8 cellular contexts compared by ENCODE assay signal in genomic region chr19:48635966-48636858, GRCh38. TPM values are rescaled to one million over a fixed set of nuclear protein-coding genes. Genes with fewer than 3 reads are reported as not detected.
A peak's percentile ranks its signal among the peaks of the same experiment; 100 is the strongest.
DNase-seq lines count a peak whose midpoint lies in the region; ATAC-seq, FAIRE-seq and TF ChIP-seq lines count a peak whose summit lies in the region.

No MANE protein-coding gene starts in this region.

- no peak for TF ChIP-seq EP300 in stomach (IDR thresholded peaks at IDR 0.05)

- FAIRE-seq in kidney (lab: Jason Lieb, UNC): no peak

- in situ Hi-C loops in brain microvascular endothelial cell (cut with HindIII; ENCODE audit: low pct_ligation_motif_present, low sequenced_read_pairs): no loop called here

- no peak for ATAC-seq in HG03432 (IDR thresholded peaks at IDR 0.05; ENCODE audit: unreplicated experiment)

- H3K4me1 Mint-ChIP-seq in activated naive CD8-positive, alpha-beta T cell treated with anti-CD3 and anti-CD28 coated beads for 36 hours: peaks cover 50% of the 10 kb centered on the region

- no peaks in the 10 kb centered on the region for H3K36me3 ChIP-seq in HUES6 (ENCODE audit: control insufficient read depth, insufficient read depth, low read length)
- peaks cover 3 to 5% of the 10 kb centered on the region in 2 donors for H3K36me3 ChIP-seq in kidney (ENCODE audit: control insufficient read depth in 1 of 2, insufficient read depth in 2 of 2, low read length in 2 of 2)
- H3K36me3 ChIP-seq in stomach: peaks cover 0 to 16% (median 9%) of the 10 kb centered on the region in 4 donors
- H3K36me3 ChIP-seq in brain microvascular endothelial cell (replicated peaks): no peaks in the 10 kb centered on the region

- H3K9me3 ChIP-seq in HUES6 (ENCODE audit: control insufficient read depth, insufficient read depth, low read depth, low read length): no peaks in the 10 kb centered on the region
- H3K9me3 ChIP-seq in kidney (ENCODE audit: control insufficient read depth in 1 of 2, low read length in 2 of 2): no peaks in the 10 kb centered on the region
- H3K9me3 ChIP-seq in stomach: no peaks in the 10 kb centered on the region

- intact Hi-C loops in kidney (cut with DNase I) (no loop called here), stomach (cut with DNase I; ENCODE audit: low total_unique reads) (no loop called here)

- 0 to 2% (median 1%) methylated on average over 26 to 35 of the region's 35 CpGs for whole genome bisulfite sequencing in stomach, 5 donors

- H3K9me3 Mint-ChIP-seq in activated naive CD8-positive, alpha-beta T cell treated with anti-CD3 and anti-CD28 coated beads for 36 hours: no peaks in the 10 kb centered on the region

- H3K27me3 ChIP-seq in HUES6 (ENCODE audit: control insufficient read depth, insufficient read depth, low read length) (peaks cover 21% of the 10 kb centered on the region), stomach (no peaks in the 10 kb centered on the region), brain microvascular endothelial cell (replicated peaks) (no peaks in the 10 kb centered on the region)

- H3K9ac ChIP-seq in HUES6 (ENCODE audit: low read length) (no peak overlapping the region), kidney (ENCODE audit: low read length in 2 of 2) (peak overlapping the region; percentile 80 to 96)

- peak overlapping the region; percentile 92 for H3K27ac Mint-ChIP-seq in activated naive CD8-positive, alpha-beta T cell treated with anti-CD3 and anti-CD28 coated beads for 36 hours

- H3K27ac ChIP-seq in HUES6 (ENCODE audit: low read depth, low read length) (no peak overlapping the region), kidney (ENCODE audit: low read depth in 2 of 2, low read length in 2 of 2) (peak overlapping the region; percentile 98 to 99), stomach (peak overlapping the region; percentile 90 to 98 (median 96)), brain microvascular endothelial cell (no peak overlapping the region)

- H3K4me3 Mint-ChIP-seq in activated naive CD8-positive, alpha-beta T cell treated with anti-CD3 and anti-CD28 coated beads for 36 hours: peak overlapping the region; percentile 95

- H3K4me1 ChIP-seq in HUES6 (ENCODE audit: control insufficient read depth, insufficient read depth, low read length): peaks cover 56% of the 10 kb centered on the region
- H3K4me1 ChIP-seq in kidney (ENCODE audit: control insufficient read depth in 1 of 2, insufficient read depth in 1 of 2, low read depth in 1 of 2, low read length in 2 of 2): peaks cover 30 to 32% of the 10 kb centered on the region in 2 donors
- peaks cover 56 to 83% (median 72%) of the 10 kb centered on the region in 4 donors for H3K4me1 ChIP-seq in stomach

- H3K4me3 ChIP-seq in HUES6 (ENCODE audit: low read depth, low read length): peak overlapping the region; percentile 68
- H3K4me3 ChIP-seq in kidney (ENCODE audit: low read length in 2 of 2): peak overlapping the region; percentile 62 to 93
- H3K4me3 ChIP-seq in stomach: peak overlapping the region; percentile 62 to 81 (median 76)
- no peak overlapping the region for H3K4me3 ChIP-seq in brain microvascular endothelial cell (ENCODE audit: low read depth, low read length)

- no peak for TF ChIP-seq POLR2A in stomach (IDR thresholded peaks at IDR 0.05)

- DNase-seq in C1 segment of cervical spinal cord (lab: John Stamatoyannopoulos, UW): peak in 9 of 14 donors; percentile 24 to 73 (median 49)
- DNase-seq in activated naive CD8-positive, alpha-beta T cell treated with anti-CD3 and anti-CD28 coated beads for 36 hours: no peak
- peak; percentile 87 for DNase-seq in kidney
- DNase-seq in stomach: no peak
- DNase-seq in brain microvascular endothelial cell: no peak
- DNase-seq in SHP77 (lab: John Stamatoyannopoulos, UW): no peak

- H3K36me3 Mint-ChIP-seq in activated naive CD8-positive, alpha-beta T cell treated with anti-CD3 and anti-CD28 coated beads for 36 hours: peaks cover 10% of the 10 kb centered on the region

- no peak for TF ChIP-seq CTCF in kidney (IDR thresholded peaks at IDR 0.05; ENCODE audit: borderline replicate concordance, extremely low read depth, insufficient read depth)
- TF ChIP-seq CTCF in stomach (IDR thresholded peaks at IDR 0.05): no peak
- no peak for TF ChIP-seq CTCF in brain microvascular endothelial cell (IDR thresholded peaks at IDR 0.05; ENCODE audit: low read depth, low read length, missing control alignments)

- no peaks in the 10 kb centered on the region for H3K27me3 Mint-ChIP-seq in activated naive CD8-positive, alpha-beta T cell treated with anti-CD3 and anti-CD28 coated beads for 36 hours

RNA-seq across cellular contexts. Expression of gene DBP, which starts 1.0 kb away (rescaled TPM):
- total RNA-seq in activated naive CD8-positive, alpha-beta T cell treated with anti-CD3 and anti-CD28 coated beads for 36 hours: 10 to 100 TPM in 1 of 2 experiments, 1 to 10 TPM in 1; 9.3 to 10.1 TPM
- total RNA-seq in kidney: 14.5 TPM
- 20.4 TPM for polyA plus RNA-seq in kidney (ENCODE audit: insufficient read depth, low read depth, low replicate concordance)
- 10 to 100 TPM in 1 of 5 donors, 1 to 10 TPM in 3, not detected in 1; 7.2 to 21.7 (median 9.7) TPM for total RNA-seq in stomach
- 10 to 100 TPM in 1 of 3 donors, 1 to 10 TPM in 2; 4.2 to 29.0 (median 9.2) TPM for polyA plus RNA-seq in stomach

RNA-seq across cellular contexts. Expression of gene CA11, which starts 9.8 kb away (rescaled TPM):
- total RNA-seq in activated naive CD8-positive, alpha-beta T cell treated with anti-CD3 and anti-CD28 coated beads for 36 hours: 10 to 100 TPM; 11.9 to 14.1 TPM
- total RNA-seq in kidney: 11.6 TPM
- 42.3 TPM for polyA plus RNA-seq in kidney (ENCODE audit: insufficient read depth, low read depth, low replicate concordance)
- 10 to 100 TPM in 2 of 5 donors, 1 to 10 TPM in 2, not detected in 1; 1.8 to 33.0 (median 18.1) TPM for total RNA-seq in stomach
- 10 to 100 TPM; 15.7 to 17.7 (median 15.8) TPM for polyA plus RNA-seq in stomach

RNA-seq across cellular contexts. Expression of gene SPHK2, which starts 16.9 kb away (rescaled TPM):
- total RNA-seq in activated naive CD8-positive, alpha-beta T cell treated with anti-CD3 and anti-CD28 coated beads for 36 hours: 10 to 100 TPM; 36.7 to 40.8 TPM
- total RNA-seq in kidney (23.3 TPM), stomach (100 to 1,000 TPM in 1 of 5 donors, 10 to 100 TPM in 4; 10.6 to 156 (median 19.2) TPM)
- polyA plus RNA-seq in kidney (ENCODE audit: insufficient read depth, low read depth, low replicate concordance) (37.2 TPM), stomach (10 to 100 TPM in 2 of 3 donors, 1 to 10 TPM in 1; 9.4 to 20.5 (median 19.9) TPM)

RNA-seq across cellular contexts. Expression of gene RPL18, which starts 17.2 kb away (rescaled TPM):
- total RNA-seq in activated naive CD8-positive, alpha-beta T cell treated with anti-CD3 and anti-CD28 coated beads for 36 hours: 1,000 to 10,000 TPM; 1,968 to 2,008 TPM
- total RNA-seq in kidney: 986 TPM
- polyA plus RNA-seq in kidney (ENCODE audit: insufficient read depth, low read depth, low replicate concordance): 1,596 TPM
- total RNA-seq in stomach: 1,000 to 10,000 TPM; 1,272 to 3,316 (median 1,768) TPM
- polyA plus RNA-seq in stomach: 1,000 to 10,000 TPM; 2,771 to 3,739 (median 3,620) TPM

RNA-seq across cellular contexts. Expression of gene FAM83E, which starts 21.3 kb away (rescaled TPM):
- 1 to 10 TPM; 4.4 TPM for total RNA-seq in activated naive CD8-positive, alpha-beta T cell treated with anti-CD3 and anti-CD28 coated beads for 36 hours
- total RNA-seq in kidney: 15.9 TPM
- polyA plus RNA-seq in kidney (ENCODE audit: insufficient read depth, low read depth, low replicate concordance): 0.41 TPM
- total RNA-seq in stomach: 100 to 1,000 TPM in 2 of 5 donors, 10 to 100 TPM in 3; 17.5 to 275 (median 56.0) TPM
- 10 to 100 TPM; 13.3 to 62.5 (median 15.4) TPM for polyA plus RNA-seq in stomach

Comparison
In these comparisons a context has a peak if more than half of its experiments do, and no peak if none do; other contexts are left out.
1. DNase-seq: peak in C1 segment of cervical spinal cord (9 of 14) and kidney (single experiment); none in activated naive CD8-positive, alpha-beta T cell treated with anti-CD3 and anti-CD28 coated beads for 36 hours (single experiment), stomach (single experiment), brain microvascular endothelial cell (single experiment) and SHP77 (0 of 2).
2. H3K27ac ChIP-seq: peak in kidney (2 of 2) and stomach (5 of 5); none in HUES6 (single experiment) and brain microvascular endothelial cell (single experiment).